In genomic region chr9:68973619-68974018, GRCh38 we compare ENCODE assay signal across 1 cellular context.
TF ChIP-seq lines count a peak whose summit lies in the region.

No MANE protein-coding gene starts in this region.

TF ChIP-seq in WTC11, 78 proteins besides CTCF, POLR2A, EP300 and RAD21 (continued from another document):
- TF ChIP-seq ZNF512 (CRISPR knock-in tag; IDR thresholded peaks at IDR 0.05; ENCODE audit: borderline replicate concordance) (no peak), ELF4 (CRISPR knock-in tag; IDR thresholded peaks at IDR 0.05; ENCODE audit: low read depth) (no peak), CREB1 (CRISPR knock-in tag; IDR thresholded peaks at IDR 0.05) (no peak), USF1 (CRISPR knock-in tag; IDR thresholded peaks at IDR 0.05) (no peak)
